ENCODE assay signal across 18 cellular contexts in the genomic region with DNA sequence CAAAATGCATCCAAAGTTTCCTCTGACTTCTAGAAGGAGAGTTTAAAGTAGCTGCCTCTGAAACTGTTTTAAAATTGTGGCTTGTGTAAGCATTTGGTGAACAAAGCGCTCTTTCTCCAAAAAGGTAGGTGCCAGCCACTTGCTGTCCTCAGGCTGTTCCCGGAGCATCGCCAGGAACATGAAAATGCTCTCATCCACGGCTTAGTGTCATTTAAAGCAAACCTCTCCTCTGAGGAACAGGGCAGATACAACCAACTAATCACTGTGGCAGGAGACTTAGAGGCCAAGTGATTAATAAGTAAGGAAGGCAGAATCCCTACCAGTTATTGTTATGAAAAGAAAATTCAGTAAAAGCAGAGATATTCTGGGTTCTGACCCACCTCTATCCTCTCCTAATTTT.
"Had no signal": no experiment of that assay in that cellular context is flagged by ENCODE, and none has a peak within 500 bp of the region (broad histone marks: within the 10 kb centered on the region; RNA-seq: fewer than 3 reads in every experiment).

No MANE protein-coding gene starts in this region.

- H3K27me3 ChIP-seq: brain microvascular endothelial cell, gastroesophageal sphincter, heart right ventricle, sigmoid colon, tibial nerve had no signal

- H3K4me3 ChIP-seq: gastroesophageal sphincter, heart right ventricle, sigmoid colon, tibial nerve had no signal

- DNase-seq: activated B cell treated with CpG ODN at 0.5 μM for 24 hours; activated CD4-positive, alpha-beta memory T cell treated with anti-CD3 and anti-CD28 coated beads, Interleukin-2, amount 10 ng/mL, durations not matched to agents 7 days and 5 days; activated CD4-positive, alpha-beta T cell treated with anti-CD3 and anti-CD28 coated beads for 48 hours; activated naive CD4-positive, alpha-beta T cell treated with anti-CD3 and anti-CD28 coated beads for 36 hours; activated naive CD8-positive, alpha-beta T cell treated with anti-CD3 and anti-CD28 coated beads, Interleukin-2, amount 50 U/mL, for 24 hours; activated T-cell treated with anti-CD3 and anti-CD28 coated beads, Interleukin-2, amount 50 U/mL, for 24 hours; aorta; brain microvascular endothelial cell; central memory CD4-positive, alpha-beta T cell; heart right ventricle; left cardiac atrium; posterior cingulate gyrus; sigmoid colon; stimulated activated CD4-positive, alpha-beta T cell treated with anti-CD3 and anti-CD28 coated beads, Interleukin-12 subunit alpha, Interleukin-12 subunit beta, amount 100 ng/mL, for 4 hours; stimulated activated CD4-positive, alpha-beta T cell treated with anti-CD3 and anti-CD28 coated beads, Interleukin-2, amount 100 ng/mL, for 24 hours; stimulated activated naive CD4-positive, alpha-beta T cell treated with Interleukin-2 at 50 U/mL for 16 hours had no signal

- H3K36me3 ChIP-seq: brain microvascular endothelial cell, sigmoid colon, tibial nerve had no signal

- H3K4me1 ChIP-seq: gastroesophageal sphincter had no signal

- H3K9me3 ChIP-seq: gastroesophageal sphincter, heart right ventricle, sigmoid colon, tibial nerve had no signal
